ENCODE assay signal across 1 cellular context in genomic region chr16:11254913-11255736, GRCh38.
TF ChIP-seq lines count a peak whose summit lies in the region.

No MANE protein-coding gene starts in this region.

TF ChIP-seq in HepG2, 621 proteins besides CTCF, POLR2A, EP300 and RAD21 (continued from another document and continues in another):
- TF ChIP-seq ZNF407 (CRISPR knock-in tag; IDR thresholded peaks at IDR 0.05; ENCODE audit: not compliant biosample characterization): no peak
- 0 out of 2 replicates have a peak, but pooled peaks have one; percentile 31 for TF ChIP-seq MEIS2 (CRISPR knock-in tag; IDR thresholded peaks at IDR 0.05)
- TF ChIP-seq DZIP1 (CRISPR knock-in tag; IDR thresholded peaks at IDR 0.05): 0 out of 2 replicates have a peak, but pooled peaks have one; percentile 14
- no peak for TF ChIP-seq ELF3 (CRISPR knock-in tag; IDR thresholded peaks at IDR 0.05)
- TF ChIP-seq RXRB (CRISPR knock-in tag; IDR thresholded peaks at IDR 0.05; ENCODE audit: borderline replicate concordance): peak; percentile 10; the same call in 1 of the 2 replicates
- peak; percentile 68; the same call in 1 of the 2 replicates for TF ChIP-seq HOXA3 (CRISPR knock-in tag; IDR thresholded peaks at IDR 0.05)
- TF ChIP-seq DMAP1 (CRISPR knock-in tag; IDR thresholded peaks at IDR 0.05): 0 out of 2 replicates have a peak, but pooled peaks have one; percentile 11
- TF ChIP-seq ZSCAN20 (CRISPR knock-in tag; IDR thresholded peaks at IDR 0.05; ENCODE audit: borderline replicate concordance): peak; percentile 36; the same call in 1 of the 2 replicates
- peak; percentile 20; the same call in 1 of the 2 replicates for TF ChIP-seq ZZZ3 (CRISPR knock-in tag; IDR thresholded peaks at IDR 0.05; ENCODE audit: borderline replicate concordance)
- TF ChIP-seq HCFC1 (IDR thresholded peaks at IDR 0.05; ENCODE audit: low read depth, low read length): 0 out of 2 replicates have a peak, but pooled peaks have one; percentile 7
- peak; percentile 19; the same call in 1 of the 2 replicates for TF ChIP-seq FOXK1 (CRISPR knock-in tag; IDR thresholded peaks at IDR 0.05; ENCODE audit: borderline replicate concordance, low read depth)
- peak; percentile 53; the same call in 1 of the 2 replicates for TF ChIP-seq ZNF589 (CRISPR knock-in tag; conservative IDR thresholded peaks at IDR 0.05)
- peak; percentile 96; the same call in 1 of the 2 replicates for TF ChIP-seq CAMTA2 (CRISPR knock-in tag; IDR thresholded peaks at IDR 0.05; ENCODE audit: borderline replicate concordance)
- 0 out of 2 replicates have a peak, but pooled peaks have one; percentile 6 for TF ChIP-seq ZNF512B (CRISPR knock-in tag; IDR thresholded peaks at IDR 0.05; ENCODE audit: borderline replicate concordance)
- TF ChIP-seq ZBTB38 (CRISPR knock-in tag; IDR thresholded peaks at IDR 0.05): peak; percentile 97
- 0 out of 2 replicates have a peak, but pooled peaks have one; percentile 1 for TF ChIP-seq SKIL (CRISPR knock-in tag; IDR thresholded peaks at IDR 0.05; ENCODE audit: borderline replicate concordance)
- 0 out of 2 replicates have a peak, but pooled peaks have one; percentile 9 for TF ChIP-seq NFKBIZ (CRISPR knock-in tag; IDR thresholded peaks at IDR 0.05)
- peak; percentile 85 for TF ChIP-seq PRPF4 (IDR thresholded peaks at IDR 0.05; ENCODE audit: low read depth, low read length, poor library complexity, severe bottlenecking)
- TF ChIP-seq ZNF83 (CRISPR knock-in tag; IDR thresholded peaks at IDR 0.05; ENCODE audit: borderline replicate concordance): 0 out of 2 replicates have a peak, but pooled peaks have one; percentile 21
- peak; percentile 9; the same call in 1 of the 2 replicates for TF ChIP-seq MIXL1 (CRISPR knock-in tag; IDR thresholded peaks at IDR 0.05)
- no peak for TF ChIP-seq KLF15 (CRISPR knock-in tag; IDR thresholded peaks at IDR 0.05; ENCODE audit: borderline replicate concordance)
- TF ChIP-seq PRDM15 (CRISPR knock-in tag; IDR thresholded peaks at IDR 0.05): peak; percentile 2; the same call in 1 of the 2 replicates
- TF ChIP-seq NR2F2 (IDR thresholded peaks at IDR 0.05; ENCODE audit: borderline replicate concordance, low read depth): 0 out of 2 replicates have a peak, but pooled peaks have one; percentile 3
- 0 out of 2 replicates have a peak, but pooled peaks have one; percentile 58 for TF ChIP-seq KDM4B (CRISPR knock-in tag; IDR thresholded peaks at IDR 0.05)
- TF ChIP-seq CCAR2 (optimal IDR thresholded peaks at IDR 0.05; ENCODE audit: low read depth, low read length): peak; percentile 32
- TF ChIP-seq BCL3 (CRISPR knock-in tag; IDR thresholded peaks at IDR 0.05): peak; percentile 44; the same call in 1 of the 2 replicates
- TF ChIP-seq ZNF530 (CRISPR knock-in tag; IDR thresholded peaks at IDR 0.05; ENCODE audit: low read depth): no peak
- 0 out of 2 replicates have a peak, but pooled peaks have one; percentile 18 for TF ChIP-seq MXD3 (CRISPR knock-in tag; IDR thresholded peaks at IDR 0.05)
- TF ChIP-seq ZNF652 (CRISPR knock-in tag; IDR thresholded peaks at IDR 0.05; ENCODE audit: borderline replicate concordance, low read depth): no peak
- TF ChIP-seq ZFP90 (CRISPR knock-in tag; IDR thresholded peaks at IDR 0.05; ENCODE audit: borderline replicate concordance): no peak; the same call in 1 of the 2 replicates
- TF ChIP-seq ZNF264 (CRISPR knock-in tag; IDR thresholded peaks at IDR 0.05): no peak
- TF ChIP-seq KAT8 (CRISPR knock-in tag; IDR thresholded peaks at IDR 0.05): no peak
- no peak for TF ChIP-seq TBX3 (IDR thresholded peaks at IDR 0.05; ENCODE audit: borderline replicate concordance)
- 0 out of 2 replicates have a peak, but pooled peaks have one; percentile 27 for TF ChIP-seq ZNF749 (CRISPR knock-in tag; IDR thresholded peaks at IDR 0.05; ENCODE audit: borderline replicate concordance)
- TF ChIP-seq ZNF772 (CRISPR knock-in tag; IDR thresholded peaks at IDR 0.05): no peak
- no peak for TF ChIP-seq MATR3 (CRISPR knock-in tag; IDR thresholded peaks at IDR 0.05)
- TF ChIP-seq SP1 (IDR thresholded peaks at IDR 0.05): no peak
- TF ChIP-seq SP1 (CRISPR knock-in tag; IDR thresholded peaks at IDR 0.05): no peak
